Comparison of ENCODE assay signal across 8 cellular contexts in the genomic region with DNA sequence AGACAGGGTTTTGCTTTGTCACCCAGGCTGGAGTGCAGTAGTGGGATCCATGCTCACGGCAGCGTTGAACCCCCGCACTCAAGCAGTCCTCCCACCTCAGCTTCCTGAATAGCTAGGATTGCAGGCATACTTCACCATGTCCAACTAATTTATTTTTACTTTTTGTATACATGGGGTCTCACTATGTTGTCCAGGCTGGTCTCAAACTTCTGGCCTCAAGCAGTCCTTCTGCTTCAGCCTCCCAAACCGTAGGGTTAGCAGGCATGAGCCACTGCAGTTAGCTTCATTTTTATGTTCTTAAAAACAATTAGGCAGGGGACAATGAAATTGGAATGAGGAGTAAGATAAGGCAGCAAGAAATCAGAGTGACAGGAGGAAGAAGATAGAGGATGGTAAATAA.
"Had no signal": no experiment of that assay in that cellular context is flagged by ENCODE, and none has a peak within 500 bp of the region (broad histone marks: within the 10 kb centered on the region; RNA-seq: fewer than 3 reads in every experiment).

No MANE protein-coding gene starts in this region.

- H3K4me3 ChIP-seq: GM12878 had no signal

- DNase-seq: GDM1, GF-D8 had no signal

- ATAC-seq: GM12878 had no signal

- FAIRE-seq: G401.6, GM12878, GM12891, GM12892, GM18507, GM19239 had no signal
